In genomic region chr21:43361127-43361492, GRCh38 we compare ENCODE assay signal across 8 cellular contexts.
DNase-seq lines count a peak whose midpoint lies in the region; ATAC-seq and TF ChIP-seq lines count a peak whose summit lies in the region.

No MANE protein-coding gene starts in this region.

- peak overlapping the region; percentile 30 to 73 for H3K27ac ChIP-seq in uterus

- TF ChIP-seq CTCF in uterus (IDR thresholded peaks at IDR 0.05), result no peak
- TF ChIP-seq CTCF in endothelial cell (IDR thresholded peaks at IDR 0.05; ENCODE audit: unreplicated experiment), result no peak

- H3K27me3 ChIP-seq in uterus, result no peaks in the 10 kb centered on the region

- peak; percentile 35 for ATAC-seq in Right ventricle myocardium inferior
- ATAC-seq in activated T-helper 17 cell treated with anti-CD3 and anti-CD28 coated beads, Interleukin-2, amount 50 U/mL, for 72 hours (replicated peaks), result no peak
- peak; percentile 40 for ATAC-seq in left colon
- ATAC-seq in HG02973 (IDR thresholded peaks at IDR 0.05; ENCODE audit: unreplicated experiment), result no peak

- no peaks in the 10 kb centered on the region for H3K9me3 ChIP-seq in uterus

- H3K4me3 Mint-ChIP-seq in activated T-helper 17 cell treated with anti-CD3 and anti-CD28 coated beads, Interleukin-2, amount 50 U/mL, for 72 hours, result peak overlapping the region; percentile 89
- H3K4me3 Mint-ChIP-seq in endothelial cell (ENCODE audit: unreplicated experiment), result no peak overlapping the region

- intact Hi-C loops in Right ventricle myocardium inferior (cut with DNase I) (no loop called here), cardiac septum (cut with DNase I) (no loop called here), left colon (cut with DNase I, micrococcal nuclease) (no loop called here), uterus (cut with DNase I; ENCODE audit: low total_unique reads) (no loop called here)

- DNase-seq in Right ventricle myocardium inferior (ENCODE audit: missing footprints), result no peak
- no peak for DNase-seq in cardiac septum (ENCODE audit: low spot score)
- DNase-seq in left colon, result peak in 1 of 2 donors; percentile 59
- DNase-seq in uterus, result no peak
- no peak for DNase-seq in T1000 (lab: John Stamatoyannopoulos, UW)
- DNase-seq in endothelial cell (ENCODE audit: low spot score), result no peak

- peaks cover 14% of the 10 kb centered on the region for H3K36me3 Mint-ChIP-seq in activated T-helper 17 cell treated with anti-CD3 and anti-CD28 coated beads, Interleukin-2, amount 50 U/mL, for 72 hours (ENCODE audit: low read depth)
- no peaks in the 10 kb centered on the region for H3K36me3 Mint-ChIP-seq in endothelial cell (ENCODE audit: low read depth, unreplicated experiment)

- no peaks in the 10 kb centered on the region for H3K27me3 Mint-ChIP-seq in activated T-helper 17 cell treated with anti-CD3 and anti-CD28 coated beads, Interleukin-2, amount 50 U/mL, for 72 hours
- peaks cover 3% of the 10 kb centered on the region for H3K27me3 Mint-ChIP-seq in endothelial cell (ENCODE audit: unreplicated experiment)

- no peaks in the 10 kb centered on the region for H3K36me3 ChIP-seq in uterus

- H3K4me1 ChIP-seq in uterus, result no peaks in the 10 kb centered on the region

- H3K4me1 Mint-ChIP-seq in activated T-helper 17 cell treated with anti-CD3 and anti-CD28 coated beads, Interleukin-2, amount 50 U/mL, for 72 hours, result peaks cover 13% of the 10 kb centered on the region
- H3K4me1 Mint-ChIP-seq in endothelial cell (ENCODE audit: unreplicated experiment), result peaks cover 9% of the 10 kb centered on the region

- TF ChIP-seq POLR2A in uterus (IDR thresholded peaks at IDR 0.05), result no peak

- no peaks in the 10 kb centered on the region for H3K9me3 Mint-ChIP-seq in activated T-helper 17 cell treated with anti-CD3 and anti-CD28 coated beads, Interleukin-2, amount 50 U/mL, for 72 hours
- H3K9me3 Mint-ChIP-seq in endothelial cell (ENCODE audit: unreplicated experiment), result no peaks in the 10 kb centered on the region

- H3K4me3 ChIP-seq in uterus, result no peak overlapping the region

- peak overlapping the region; percentile 93 for H3K27ac Mint-ChIP-seq in activated T-helper 17 cell treated with anti-CD3 and anti-CD28 coated beads, Interleukin-2, amount 50 U/mL, for 72 hours
- no peak overlapping the region for H3K27ac Mint-ChIP-seq in endothelial cell (ENCODE audit: unreplicated experiment)

Comparison
In these comparisons a context has a peak if more than half of its experiments do, and no peak if none do; other contexts are left out.
1. ATAC-seq: peak in Right ventricle myocardium inferior (single experiment) and left colon (single experiment); none in activated T-helper 17 cell treated with anti-CD3 and anti-CD28 coated beads, Interleukin-2, amount 50 U/mL, for 72 hours (single experiment) and HG02973 (single experiment).